ENCODE assay signal across 10 cellular contexts in genomic region chr15:64144565-64145281, GRCh38. TPM values are rescaled to one million over a fixed set of nuclear protein-coding genes. Genes with fewer than 3 reads are reported as not detected.
DNase-seq lines count a peak whose midpoint lies in the region; ATAC-seq, FAIRE-seq and TF ChIP-seq lines count a peak whose summit lies in the region.
"Had no signal": no experiment of that assay in that cellular context is flagged by ENCODE, and none has a peak within 500 bp of the region (broad histone marks: within the 10 kb centered on the region; RNA-seq: fewer than 3 reads in every experiment).

No MANE protein-coding gene starts in this region.

- in situ Hi-C loops in G401 (cut with HindIII; ENCODE audit: low sequenced_read_pairs), result no loop called here

- intact Hi-C loops in head of caudate nucleus (cut with DNase I), result no loop called here

- peak; percentile 95 for FAIRE-seq in GM12892 (lab: Jason Lieb, UNC)

- no peak overlapping the region for H3K4me3 ChIP-seq in coronary artery

- peak; percentile 58; the same call in 1 of the 2 replicates for TF ChIP-seq POLR2A in GM12892 (IDR thresholded peaks at IDR 0.05; ENCODE audit: low read depth, low read length)

- no peak for TF ChIP-seq CTCF in coronary artery (IDR thresholded peaks at IDR 0.05)

- DNase-seq in GM12892 (ENCODE audit: insufficient read length), result peak; percentile 58
- peak in 23 of 42 donors; percentile 27 to 75 (median 53) for DNase-seq in head of caudate nucleus
- no peak for DNase-seq in dedifferentiated amniotic fluid mesenchymal stem cell (ENCODE audit: extremely low spot score)
- DNase-seq in coronary artery (ENCODE audit: low spot score), result no peak
- no peak for DNase-seq in DMS153 treated with DMSO at 0.1 percent for 48 hours (lab: John Stamatoyannopoulos, UW; ENCODE audit: unreplicated experiment)
- DNase-seq in G401 (ENCODE audit: low spot score), result no peak
- DNase-seq: COR-L47 had no signal

- H3K27ac ChIP-seq in coronary artery, result no peak overlapping the region

- ATAC-seq in GM19468 (IDR thresholded peaks at IDR 0.05; ENCODE audit: extremely low read depth, unreplicated experiment) (peak; percentile 77), HG03280 (IDR thresholded peaks at IDR 0.05; ENCODE audit: unreplicated experiment) (peak; percentile 50)
- ATAC-seq: natural killer cell treated with Interleukin-12 subunit alpha and Interleukin-12 subunit beta and Interleukin-15 and Interleukin-18, amount 100 ng/mL, for 72 hours had no signal

RNA-seq across cellular contexts. Expression of gene SNX22, which starts 6.8 kb away (rescaled TPM):
- polyA plus RNA-seq in GM12892 (2012; ENCODE audit: missing spikeins), result 16.1 TPM
- 18.2 and 24.7 TPM in 2 replicates for total RNA-seq in G401 (2014; rRNA removed; shearing (Covaris generic))

RNA-seq across cellular contexts. Expression of gene PPIB, which starts 18.1 kb away (rescaled TPM):
- polyA plus RNA-seq in GM12892 (2012; ENCODE audit: missing spikeins), result 312 TPM
- 580 and 591 TPM in 2 replicates for total RNA-seq in G401 (2014; rRNA removed; shearing (Covaris generic))

RNA-seq across cellular contexts. Expression of gene SNX1, which starts 48.9 kb away (rescaled TPM):
- polyA plus RNA-seq in GM12892 (2012; ENCODE audit: missing spikeins), result 70.6 TPM
- total RNA-seq in G401 (2014; rRNA removed; shearing (Covaris generic)), result 125 and 136 TPM in 2 replicates

RNA-seq across cellular contexts. Expression of gene CIAO2A, which starts 51.1 kb away (rescaled TPM):
- polyA plus RNA-seq in GM12892 (2012; ENCODE audit: missing spikeins), result 151 TPM
- total RNA-seq in G401 (2014; rRNA removed; shearing (Covaris generic)), result 233 and 242 TPM in 2 replicates

Comparison
In these comparisons a context has a peak if more than half of its experiments do, and no peak if none do; other contexts are left out.
1. DNase-seq: peak in GM12892 (single experiment) and head of caudate nucleus (23 of 42); none in dedifferentiated amniotic fluid mesenchymal stem cell (single experiment), coronary artery (single experiment), DMS153 treated with DMSO at 0.1 percent for 48 hours (single experiment) and G401 (single experiment).